12 cellular contexts compared by ENCODE assay signal in the genomic region with DNA sequence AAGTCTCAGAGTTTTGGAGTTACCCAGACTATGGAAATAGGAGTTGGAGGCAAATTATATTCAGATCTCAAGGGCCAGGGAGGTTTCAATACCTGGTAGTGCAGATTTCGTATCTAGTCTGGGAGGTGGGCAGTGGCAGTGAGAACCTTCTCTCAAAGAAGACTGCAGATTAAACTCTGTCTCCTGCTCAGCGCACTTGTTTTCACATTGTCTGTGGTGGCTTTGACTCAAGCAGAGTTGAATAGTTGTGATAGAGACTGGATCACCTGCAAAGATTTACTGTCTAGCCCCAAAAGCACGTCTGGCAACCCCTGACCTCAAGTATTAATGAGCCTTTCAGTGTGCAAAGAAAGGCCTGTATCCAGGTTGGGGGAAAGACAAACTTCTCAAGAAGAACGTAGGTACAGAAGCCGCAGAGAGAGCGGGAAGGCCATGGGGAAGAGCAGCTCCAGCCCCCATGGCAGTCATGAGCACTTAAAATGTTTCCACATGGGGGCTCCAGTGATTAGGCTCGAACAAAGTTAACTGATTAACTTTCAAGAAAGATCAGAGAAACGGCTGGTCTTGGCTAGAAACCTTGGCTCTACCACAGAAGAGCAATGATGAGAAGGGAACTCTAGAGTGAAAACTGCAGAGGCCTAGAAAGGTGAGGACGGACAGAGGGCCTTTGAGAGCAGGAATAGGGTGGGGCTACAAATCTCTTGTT. TPM values are rescaled to one million over a fixed set of nuclear protein-coding genes. Genes with fewer than 3 reads are reported as not detected.
DNase-seq lines count a peak whose midpoint lies in the region; ATAC-seq and TF ChIP-seq lines count a peak whose summit lies in the region.
"Had no signal": no experiment of that assay in that cellular context is flagged by ENCODE, and none has a peak within 500 bp of the region (broad histone marks: within the 10 kb centered on the region; RNA-seq: fewer than 3 reads in every experiment).

No MANE protein-coding gene starts in this region.

- H3K4me3 Mint-ChIP-seq in activated naive CD8-positive, alpha-beta T cell = peak overlapping the region; percentile 55

- peaks cover 0 to 10% (median 7%) of the 10 kb centered on the region in 4 donors for H3K4me1 ChIP-seq in liver (ENCODE audit: control insufficient read depth in 4 of 4, insufficient read depth in 4 of 4, low read length in 3 of 4)

- ATAC-seq in HG03108 (IDR thresholded peaks at IDR 0.05; ENCODE audit: unreplicated experiment) = no peak

- H3K9me3 Mint-ChIP-seq in activated naive CD8-positive, alpha-beta T cell (ENCODE audit: low read depth) = no peaks in the 10 kb centered on the region

- no peaks in the 10 kb centered on the region for H3K27me3 Mint-ChIP-seq in activated naive CD8-positive, alpha-beta T cell
- H3K27me3 Mint-ChIP-seq: progenitor cell of endocrine pancreas had no signal

- WGBS in liver = 87% methylated on average over 9 of the region's 9 CpGs

- H3K27me3 ChIP-seq in liver (ENCODE audit: control insufficient read depth in 4 of 4, insufficient read depth in 4 of 4, low read length in 3 of 4) = no peaks in the 10 kb centered on the region

- peak overlapping the region in 1 of 2 donors; percentile 56 for H3K9ac ChIP-seq in liver (ENCODE audit: low read depth in 1 of 2, low read length in 2 of 2)

- no peaks in the 10 kb centered on the region for H3K36me3 ChIP-seq in liver (ENCODE audit: control insufficient read depth in 4 of 4, insufficient read depth in 3 of 4, low read depth in 1 of 4, low read length in 3 of 4)

- peak overlapping the region; percentile 98 for H3K27ac Mint-ChIP-seq in activated naive CD8-positive, alpha-beta T cell

- peaks cover 19% of the 10 kb centered on the region for H3K36me3 Mint-ChIP-seq in activated naive CD8-positive, alpha-beta T cell

- no peak for TF ChIP-seq RAD21 in liver (IDR thresholded peaks at IDR 0.05)

- DNase-seq in NCI-H524 (lab: John Stamatoyannopoulos, UW) (peak; percentile 39 to 72), NCI-H524 treated with DMSO at 0.1 percent for 48 hours (lab: John Stamatoyannopoulos, UW) (no peak), substantia nigra (lab: John Stamatoyannopoulos, UW) (no peak), NCI-H2081 (lab: John Stamatoyannopoulos, UW) (no peak), NCI-H2081 treated with DMSO at 0.1 percent for 48 hours (lab: John Stamatoyannopoulos, UW) (no peak)
- DNase-seq: 8988T, islet precursor cell, NCI-H1048 had no signal

- TF ChIP-seq CTCF in liver (IDR thresholded peaks at IDR 0.05; ENCODE audit: low read depth, low read length, missing input control) = no peak

- H3K27ac ChIP-seq in liver (ENCODE audit: low read depth in 1 of 2, low read length in 2 of 2) = peak overlapping the region; percentile 72 to 82
- peak overlapping the region; percentile 79 for H3K27ac ChIP-seq in substantia nigra (ENCODE audit: low read depth, low read length, poor library complexity, severe bottlenecking)

- H3K4me1 Mint-ChIP-seq in activated naive CD8-positive, alpha-beta T cell (ENCODE audit: low read depth) = peaks cover 64% of the 10 kb centered on the region

- H3K4me3 ChIP-seq in liver (ENCODE audit: low read depth in 1 of 3, low read length in 3 of 3) = no peak overlapping the region

- no peaks in the 10 kb centered on the region for H3K9me3 ChIP-seq in liver (ENCODE audit: control insufficient read depth in 4 of 4, low read length in 3 of 4)

TF ChIP-seq in liver, 16 proteins besides CTCF, POLR2A, EP300 and RAD21:
- TF ChIP-seq YY1 (IDR thresholded peaks at IDR 0.05) = no peak
TF ChIP-seq in liver: peak in this region for 0.

RNA-seq across cellular contexts. Expression of gene HENMT1, which starts 15.3 kb away (rescaled TPM):
- 1 to 10 TPM; 1.3 to 7.3 TPM for total RNA-seq in liver
- polyA plus RNA-seq in liver = under 1 TPM; 0.87 to 0.97 TPM

RNA-seq across cellular contexts. Expression of gene PRPF38B, which starts 46.5 kb away (rescaled TPM):
- 10 to 100 TPM; 11.0 to 17.7 TPM for total RNA-seq in liver
- 10 to 100 TPM in 1 of 2 donors, 1 to 10 TPM in 1; 9.5 to 20.9 TPM for polyA plus RNA-seq in liver

Comparison
In these comparisons a context has a peak if more than half of its experiments do, and no peak if none do; other contexts are left out.
1. DNase-seq: peak in NCI-H524 (2 of 2); none in NCI-H524 treated with DMSO at 0.1 percent for 48 hours (single experiment), substantia nigra (0 of 49), NCI-H2081 (0 of 2) and NCI-H2081 treated with DMSO at 0.1 percent for 48 hours (single experiment).